In the genomic region with DNA sequence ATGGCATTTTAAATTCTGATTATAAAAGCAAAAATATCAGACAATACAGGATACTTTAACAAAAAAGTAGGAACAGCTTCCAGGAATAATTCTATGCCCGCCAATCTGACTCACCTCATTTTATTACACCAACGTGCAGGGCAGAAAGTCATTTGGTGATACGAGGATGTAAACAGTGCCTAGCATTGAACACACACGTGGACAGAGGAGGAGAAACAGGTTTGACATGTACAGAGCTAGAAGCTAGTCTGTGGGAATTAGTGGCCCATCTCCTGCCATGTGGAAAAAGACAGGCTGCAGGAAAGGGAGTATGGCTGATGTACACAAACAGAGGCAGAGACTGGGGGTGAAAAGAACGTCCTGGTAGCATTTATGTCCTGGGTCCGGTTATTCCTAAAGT, we compare ENCODE assay signal across 22 cellular contexts. TPM values are rescaled to one million over a fixed set of nuclear protein-coding genes. Genes with fewer than 3 reads are reported as not detected.
DNase-seq lines count a peak whose midpoint lies in the region; ATAC-seq and TF ChIP-seq lines count a peak whose summit lies in the region.
"Had no signal": no experiment of that assay in that cellular context is flagged by ENCODE, and none has a peak within 500 bp of the region (broad histone marks: within the 10 kb centered on the region; RNA-seq: fewer than 3 reads in every experiment).

No MANE protein-coding gene starts in this region.

- H3K27ac ChIP-seq in foreskin keratinocyte (no peak overlapping the region), skin epidermis (peak overlapping the region in 13 of 21 experiments; percentile 16 to 60 (median 38))
- H3K27ac ChIP-seq: GM23248, right lobe of liver, SJCRH30, upper lobe of left lung had no signal

- TF ChIP-seq CTCF in foreskin keratinocyte (conservative IDR thresholded peaks at IDR 0.05) = no peak

- peak; percentile 92 for DNase-seq in HT-29 (ENCODE audit: low spot score)
- DNase-seq in T1000 (lab: John Stamatoyannopoulos, UW) = peak; percentile 10
- DNase-seq in foreskin keratinocyte = peak; percentile 69 to 82
- DNase-seq in activated T-cell treated with anti-CD3 and anti-CD28 coated beads, Interleukin-2, amount 50 U/mL, for 1 hour = no peak
- no peak for DNase-seq in NCI-H1048 (lab: John Stamatoyannopoulos, UW)
- DNase-seq in NCI-H2227 (lab: John Stamatoyannopoulos, UW; ENCODE audit: unreplicated experiment) = no peak
- no peak for DNase-seq in activated T-cell treated with anti-CD3 and anti-CD28 coated beads for 4 hours
- DNase-seq: activated CD4-positive, alpha-beta T cell treated with anti-CD3 and anti-CD28 coated beads for 1 hour; amygdala; CD4-positive, alpha-beta T cell; GM23248; MG63; NCI-H1694 treated with DMSO at 0.1 percent for 48 hours; NCI-H446 treated with DMSO at 0.1 percent for 48 hours; occipital lobe; right lobe of liver; SJCRH30; stimulated activated naive CD4-positive, alpha-beta T cell treated with Interleukin-2 at 50 U/mL for 16 hours; T-helper 17 cell; upper lobe of left lung had no signal

- no peak overlapping the region for H3K4me3 ChIP-seq in skin epidermis
- H3K4me3 ChIP-seq: GM23248, MG63, right lobe of liver, SJCRH30, upper lobe of left lung had no signal

- H3K27me3 ChIP-seq in foreskin keratinocyte = no peaks in the 10 kb centered on the region
- H3K27me3 ChIP-seq: MG63, right lobe of liver, SJCRH30, upper lobe of left lung had no signal

- H3K4me1 ChIP-seq in foreskin keratinocyte = peaks cover 14% of the 10 kb centered on the region
- H3K4me1 ChIP-seq: right lobe of liver had no signal

- peak; percentile 61 for ATAC-seq in foreskin keratinocyte
- ATAC-seq: left lobe of liver, right lobe of liver, T-helper 17 cell had no signal

RNA-seq across cellular contexts. Expression of gene SPINDOC, which starts 9.0 kb away (rescaled TPM):
- total RNA-seq in HT-29 (2014; rRNA removed; shearing (Covaris generic)) = 37.6 and 44.9 TPM in 2 replicates
- total RNA-seq in foreskin keratinocyte = 20.6 and 26.6 TPM in 2 replicates
- polyA plus RNA-seq in foreskin keratinocyte = 24.4 and 29.0 TPM in 2 replicates

RNA-seq across cellular contexts. Expression of gene MARK2, which starts 34.7 kb away (rescaled TPM):
- total RNA-seq in HT-29 (2014; rRNA removed; shearing (Covaris generic)) = 75.6 and 96.1 TPM in 2 replicates
- total RNA-seq in foreskin keratinocyte = 35.1 and 35.8 TPM in 2 replicates
- polyA plus RNA-seq in foreskin keratinocyte = 14.9 and 17.6 TPM in 2 replicates

RNA-seq across cellular contexts. Expression of gene ZFTA, which starts 35.7 kb away (rescaled TPM):
- 22.1 and 35.2 TPM in 2 replicates for total RNA-seq in HT-29 (2014; rRNA removed; shearing (Covaris generic))
- 5.4 and 5.6 TPM in 2 replicates for total RNA-seq in foreskin keratinocyte
- 2.4 and 2.5 TPM in 2 replicates for polyA plus RNA-seq in foreskin keratinocyte

Comparison
In these comparisons a context has a peak if more than half of its experiments do, and no peak if none do; other contexts are left out.
1. DNase-seq: peak in HT-29 (single experiment), T1000 (single experiment) and foreskin keratinocyte (2 of 2); none in activated T-cell treated with anti-CD3 and anti-CD28 coated beads, Interleukin-2, amount 50 U/mL, for 1 hour (single experiment), NCI-H1048 (single experiment), NCI-H2227 (single experiment) and activated T-cell treated with anti-CD3 and anti-CD28 coated beads for 4 hours (single experiment).